ENCODE assay signal across 20 cellular contexts in genomic region chr4:5705672-5706310, GRCh38. TPM values are rescaled to one million over a fixed set of nuclear protein-coding genes. Genes with fewer than 3 reads are reported as not detected.
A peak's percentile ranks its signal among the peaks of the same experiment; 100 is the strongest.
DNase-seq lines count a peak whose midpoint lies in the region; ATAC-seq and TF ChIP-seq lines count a peak whose summit lies in the region.
"Had no signal": no experiment of that assay in that cellular context is flagged by ENCODE, and none has a peak within 500 bp of the region (broad histone marks: within the 10 kb centered on the region; RNA-seq: fewer than 3 reads in every experiment).

No MANE protein-coding gene starts in this region.

- H3K14ac ChIP-seq in trophoblast cell (ENCODE audit: low read length): no peak overlapping the region

- peaks cover 13% of the 10 kb centered on the region for H3K79me1 ChIP-seq in trophoblast cell (ENCODE audit: low read length)

- ATAC-seq in HG03442 (IDR thresholded peaks at IDR 0.05; ENCODE audit: unreplicated experiment): no peak

- H2AFZ ChIP-seq in trophoblast cell (ENCODE audit: insufficient read depth, low read length, poor library complexity): no peak overlapping the region
- H2AFZ ChIP-seq: GM23248 had no signal

- H3K9ac ChIP-seq in trophoblast cell (ENCODE audit: low read length): no peak overlapping the region
- H3K9ac ChIP-seq: BLaER1, GM23248 had no signal

- no peak overlapping the region for H3K4me2 ChIP-seq in trophoblast cell (ENCODE audit: low read length)

- H3K4me3 ChIP-seq in fibroblast of pulmonary artery (replicated peaks; ENCODE audit: low read depth, low read length) (no peak overlapping the region), trophoblast cell (ENCODE audit: low read depth, low read length) (no peak overlapping the region)
- H3K4me3 ChIP-seq: BLaER1, GM23248, HAP-1, SJCRH30 had no signal

- no peak overlapping the region for H2BK12ac ChIP-seq in trophoblast cell (ENCODE audit: low read length)

- peaks cover 3 to 5% of the 10 kb centered on the region in 2 experiments for H3K36me3 ChIP-seq in trophoblast cell (ENCODE audit: control insufficient read depth in 1 of 2, insufficient read depth in 2 of 2, low read length in 2 of 2)
- H3K36me3 ChIP-seq: HAP-1, SJCRH30 had no signal

- no peak overlapping the region for H4K12ac ChIP-seq in trophoblast cell (ENCODE audit: low read depth, low read length)

- no peak overlapping the region for H3K23ac ChIP-seq in trophoblast cell (ENCODE audit: low read length)

- peaks cover 7% of the 10 kb centered on the region for H3K79me2 ChIP-seq in trophoblast cell (ENCODE audit: control insufficient read depth, insufficient read depth, low read length, poor library complexity)

- no peak for TF ChIP-seq CTCF in fibroblast of pulmonary artery (IDR thresholded peaks at IDR 0.05; ENCODE audit: low read length, missing control alignments)

- no peak overlapping the region for H3K18ac ChIP-seq in trophoblast cell (ENCODE audit: low read length)

- H2AK5ac ChIP-seq in trophoblast cell (ENCODE audit: low read length): no peak overlapping the region

- WGBS in trophoblast cell (ENCODE audit: extremely low coverage, insufficient coverage, insufficient read length): no CpG with 5 or more reads among the region's 5 CpGs

- peaks cover 10% of the 10 kb centered on the region for H3K9me3 ChIP-seq in trophoblast cell (ENCODE audit: insufficient read depth, low read depth, low read length)
- H3K9me3 ChIP-seq: HAP-1, SJCRH30 had no signal

- H3K27me3 ChIP-seq in trophoblast cell (ENCODE audit: insufficient read depth, low read length): no peaks in the 10 kb centered on the region
- H3K27me3 ChIP-seq: BLaER1, SJCRH30 had no signal

- H2BK5ac ChIP-seq in trophoblast cell (ENCODE audit: low read depth, low read length, poor library complexity): no peak overlapping the region

- no peak overlapping the region for H4K8ac ChIP-seq in trophoblast cell (ENCODE audit: low read depth, low read length)

- DNase-seq in activated effector memory CD4-positive, alpha-beta T cell treated with anti-CD3 and anti-CD28 coated beads, Interleukin-2, amount 50 U/mL, for 16 hours: peak; percentile 37
- DNase-seq in activated effector memory CD4-positive, alpha-beta T cell treated with Interleukin-2 at 50 U/mL for 16 hours: no peak
- DNase-seq in SK-N-DZ (ENCODE audit: low spot score) (peak; percentile 39), fibroblast of pulmonary artery (ENCODE audit: low read depth) (peak; percentile 64), trophoblast cell (peak; percentile 8 to 31)
- DNase-seq in activated T-cell treated with anti-CD3 and anti-CD28 coated beads, Interleukin-2, amount 50 U/mL, for 1 hour: no peak
- DNase-seq in stimulated activated CD4-positive, alpha-beta T cell treated with anti-CD3 and anti-CD28 coated beads, Interleukin-2, amount 100 ng/mL, for 48 hours: no peak
- DNase-seq: CD8-positive, alpha-beta memory T cell; DMS79; Karpas-422; NCI-H1048; NCI-H1436; NCI-H1930; NCI-H226; SJCRH30 had no signal

- H3K4ac ChIP-seq in trophoblast cell (ENCODE audit: low read depth, low read length): no peak overlapping the region

- H2BK120ac ChIP-seq in trophoblast cell (ENCODE audit: insufficient read depth, low read length, poor library complexity): no peak overlapping the region

- H3K27ac ChIP-seq in trophoblast cell (ENCODE audit: low read depth, low read length): no peak overlapping the region
- H3K27ac ChIP-seq: BLaER1, GM23248, HL-60, SJCRH30 had no signal

- H4K91ac ChIP-seq in trophoblast cell (ENCODE audit: low read depth, low read length): no peak overlapping the region

- peaks cover 5 to 19% of the 10 kb centered on the region in 2 experiments for H3K4me1 ChIP-seq in trophoblast cell (ENCODE audit: control insufficient read depth in 1 of 2, insufficient read depth in 2 of 2, low read length in 2 of 2)

RNA-seq across cellular contexts. Expression of gene EVC2, which starts 2.6 kb away (rescaled TPM):
- 1.8 and 2.1 TPM in 2 replicates for polyA plus RNA-seq in SK-N-DZ (2014; cell fraction: cytosol; rRNA removed)
- 2.4 and 2.7 TPM in 2 replicates for polyA plus RNA-seq in SK-N-DZ (2014; cell fraction: nucleus; rRNA removed)
- 2.1 and 2.3 TPM in 2 replicates for polyA plus RNA-seq in trophoblast cell (2013)

RNA-seq across cellular contexts. Expression of gene EVC, which starts 5.2 kb away (rescaled TPM):
- polyA plus RNA-seq in SK-N-DZ (2014; cell fraction: cytosol; rRNA removed): 4.7 and 10.9 TPM in 2 replicates
- polyA plus RNA-seq in SK-N-DZ (2014; cell fraction: nucleus; rRNA removed): 6.5 and 9.6 TPM in 2 replicates
- 5.0 and 5.1 TPM in 2 replicates for polyA plus RNA-seq in trophoblast cell (2013)

Comparison
In these comparisons a context has a peak if more than half of its experiments do, and no peak if none do; other contexts are left out.
1. DNase-seq: peak in activated effector memory CD4-positive, alpha-beta T cell treated with anti-CD3 and anti-CD28 coated beads, Interleukin-2, amount 50 U/mL, for 16 hours (single experiment), SK-N-DZ (single experiment), fibroblast of pulmonary artery (single experiment) and trophoblast cell (2 of 2); none in activated effector memory CD4-positive, alpha-beta T cell treated with Interleukin-2 at 50 U/mL for 16 hours (single experiment), activated T-cell treated with anti-CD3 and anti-CD28 coated beads, Interleukin-2, amount 50 U/mL, for 1 hour (single experiment) and stimulated activated CD4-positive, alpha-beta T cell treated with anti-CD3 and anti-CD28 coated beads, Interleukin-2, amount 100 ng/mL, for 48 hours (0 of 2).